Comparison of ENCODE assay signal across 13 cellular contexts in genomic region chr2:150520887-150521664, GRCh38. TPM values are rescaled to one million over a fixed set of nuclear protein-coding genes. Genes with fewer than 3 reads are reported as not detected.
A peak's percentile ranks its signal among the peaks of the same experiment; 100 is the strongest.
DNase-seq lines count a peak whose midpoint lies in the region; ATAC-seq and TF ChIP-seq lines count a peak whose summit lies in the region.
"Had no signal": no experiment of that assay in that cellular context is flagged by ENCODE, and none has a peak within 500 bp of the region (broad histone marks: within the 10 kb centered on the region; RNA-seq: fewer than 3 reads in every experiment).

No MANE protein-coding gene starts in this region.

- H3K4me1 ChIP-seq in mammary epithelial cell (ENCODE audit: insufficient read depth, low read length): peaks cover 22% of the 10 kb centered on the region

- CTCF ChIA-PET in mammary epithelial cell (lab: Charles Lee; ENCODE audit: low non-redundant PET): no interaction called here

- TF ChIP-seq CTCF in mammary epithelial cell (conservative IDR thresholded peaks at IDR 0.05 in 1 of 2, IDR thresholded peaks at IDR 0.05 in 1 of 2; ENCODE audit: extremely low read depth in 1 of 2, insufficient read depth in 1 of 2, low read depth in 1 of 2, low read length in 2 of 2): no peak

- H3K27ac Mint-ChIP-seq in activated naive CD4-positive, alpha-beta T cell treated with anti-CD3 and anti-CD28 coated beads, Interleukin-2, amount 50 U/mL, for 72 hours: no peak overlapping the region
- H3K27ac Mint-ChIP-seq: T-helper 2 cell treated with Interferon-gamma antibody and Interleukin-4, amounts not matched to agents 5 μg/mL and 100 μg/mL, for 36 hours had no signal

- WGBS in mammary epithelial cell (ENCODE audit: low coverage, missing lambda C conversion rate): 10% methylated on average over 4 of the region's 4 CpGs

- DNase-seq in ELR (ENCODE audit: low read depth): peak; percentile 66
- DNase-seq in mammary epithelial cell: peak; percentile 91
- DNase-seq in kidney tubule cell (ENCODE audit: low spot score): peak; percentile 90
- DNase-seq in cerebellum (ENCODE audit: low spot score): no peak
- DNase-seq in NCI-H524 (lab: John Stamatoyannopoulos, UW): no peak
- no peak for DNase-seq in putamen (ENCODE audit: low spot score)
- no peak for DNase-seq in activated naive CD4-positive, alpha-beta T cell treated with anti-CD3 and anti-CD28 coated beads, Interleukin-2, amount 50 U/mL, for 72 hours (ENCODE audit: low spot score in 2 of 2)
- DNase-seq: effector CD4-positive, alpha-beta T cell; left colon; NCI-H524 treated with DMSO at 0.1 percent for 48 hours had no signal

- intact Hi-C loops in mammary epithelial cell (cut with micrococcal nuclease): no loop called here

- H3K4me2 ChIP-seq in mammary epithelial cell (ENCODE audit: insufficient read depth, low read depth, low read length): peak overlapping the region; percentile 39

- peak; percentile 71 for ATAC-seq in HG02885 (IDR thresholded peaks at IDR 0.05; ENCODE audit: poor library complexity, unreplicated experiment)
- no peak for ATAC-seq in activated naive CD4-positive, alpha-beta T cell treated with anti-CD3 and anti-CD28 coated beads, Interleukin-2, amount 50 U/mL, for 72 hours
- ATAC-seq: left colon had no signal

- in situ Hi-C loops in mammary epithelial cell (cut with MboI; ENCODE audit: low sequenced_read_pairs in 2 of 2): no loop called here

- no peaks in the 10 kb centered on the region for H3K9me3 ChIP-seq in mammary epithelial cell (replicated peaks; ENCODE audit: insufficient read depth, low read length)

- H3K36me3 Mint-ChIP-seq in activated naive CD4-positive, alpha-beta T cell treated with anti-CD3 and anti-CD28 coated beads, Interleukin-2, amount 50 U/mL, for 72 hours: no peaks in the 10 kb centered on the region

- H4K20me1 ChIP-seq in mammary epithelial cell (ENCODE audit: insufficient read depth, low read length): no peaks in the 10 kb centered on the region

- no peaks in the 10 kb centered on the region for H3K36me3 ChIP-seq in mammary epithelial cell (ENCODE audit: insufficient read depth, low read length)

- peak overlapping the region; percentile 30 for H3K9ac ChIP-seq in mammary epithelial cell (ENCODE audit: insufficient read depth, low read length)

- H3K9me3 Mint-ChIP-seq in activated naive CD4-positive, alpha-beta T cell treated with anti-CD3 and anti-CD28 coated beads, Interleukin-2, amount 50 U/mL, for 72 hours: peaks cover 6 to 8% of the 10 kb centered on the region in 2 donors
- H3K9me3 Mint-ChIP-seq: T-helper 2 cell treated with Interferon-gamma antibody and Interleukin-4, amounts not matched to agents 5 μg/mL and 100 μg/mL, for 36 hours had no signal

- H3K4me3 ChIP-seq in mammary epithelial cell (replicated peaks in 1 of 3; ENCODE audit: insufficient read depth in 1 of 3, low read depth in 2 of 3, low read length in 3 of 3): no peak overlapping the region

- H3K27ac ChIP-seq in mammary epithelial cell (ENCODE audit: insufficient read depth, low read depth, low read length): peak overlapping the region; percentile 58
- H3K27ac ChIP-seq: C4-2B had no signal

- H3K27me3 ChIP-seq in mammary epithelial cell (ENCODE audit: insufficient read depth, low read length): no peaks in the 10 kb centered on the region

- no TSS peak for BruUV-seq in mammary epithelial cell (replicated peaks; lab: Mats Ljungman, UMichigan)

- no peaks in the 10 kb centered on the region for H3K79me2 ChIP-seq in mammary epithelial cell (ENCODE audit: insufficient read depth, low read length)

- dilution Hi-C loops in mammary epithelial cell (cut with HindIII; ENCODE audit: low sequenced_read_pairs): no loop called here

- peak overlapping the region; percentile 57 for H2AFZ ChIP-seq in mammary epithelial cell (ENCODE audit: low read depth, low read length)

RNA-seq across cellular contexts. Expression of gene RND3, which starts 33.6 kb away (rescaled TPM):
- total RNA-seq in mammary epithelial cell (100 to 1,000 TPM; 146 to 178 TPM), cerebellum (101 TPM)
- 28.6 TPM for polyA plus RNA-seq in mammary epithelial cell
- 243 TPM for polyA minus RNA-seq in mammary epithelial cell
- not detected for total RNA-seq in activated naive CD4-positive, alpha-beta T cell treated with anti-CD3 and anti-CD28 coated beads, Interleukin-2, amount 50 U/mL, for 72 hours

Comparison
In these comparisons a context has a peak if more than half of its experiments do, and no peak if none do; other contexts are left out.
1. DNase-seq: peak in ELR (single experiment), mammary epithelial cell (single experiment) and kidney tubule cell (single experiment); none in cerebellum (single experiment), NCI-H524 (0 of 2), putamen (single experiment) and activated naive CD4-positive, alpha-beta T cell treated with anti-CD3 and anti-CD28 coated beads, Interleukin-2, amount 50 U/mL, for 72 hours (0 of 2).
2. RNA of gene RND3, which starts 33.6 kb away (total RNA-seq): 146 to 178 TPM in mammary epithelial cell and 101 TPM in cerebellum (single experiment); not detected in activated naive CD4-positive, alpha-beta T cell treated with anti-CD3 and anti-CD28 coated beads, Interleukin-2, amount 50 U/mL, for 72 hours; every median in the first group is over 100 times any median in the second.